8 cellular contexts compared by ENCODE assay signal in genomic region chr7:20330797-20331230, GRCh38. TPM values are rescaled to one million over a fixed set of nuclear protein-coding genes. Genes with fewer than 3 reads are reported as not detected.
DNase-seq lines count a peak whose midpoint lies in the region; ATAC-seq and TF ChIP-seq lines count a peak whose summit lies in the region.

TSS of gene ITGB8 (plus strand) at chr7:20330900. CDS start at chr7:20331807, 907 bp downstream.

- peak within 1 kb of the TSS; percentile 74 for H3K4me3 Mint-ChIP-seq in activated naive CD4-positive, alpha-beta T cell treated with anti-CD3 and anti-CD28 coated beads for 36 hours

- H3K36me3 Mint-ChIP-seq in activated naive CD4-positive, alpha-beta T cell treated with anti-CD3 and anti-CD28 coated beads for 36 hours (ENCODE audit: low read depth): no peaks in the 10 kb centered on the region

- H3K27me3 ChIP-seq in HAP-1 (ENCODE audit: low read depth) (no peaks in the 10 kb centered on the region), MG63 (no peaks in the 10 kb centered on the region), adrenal gland (no peaks in the 10 kb centered on the region), gastrocnemius medialis (peaks cover 18 to 30% (median 27%) of the 10 kb centered on the region in 3 donors)

- CTCF ChIA-PET in activated naive CD4-positive, alpha-beta T cell treated with anti-CD3 and anti-CD28 coated beads for 36 hours (lab: Charles Lee): interaction anchor here (0.6 kb wide), 1 partner anchor 583 kb away, joined by 3 read pairs; no protein-coding TSS in a partner anchor

- intact Hi-C loops in activated naive CD4-positive, alpha-beta T cell treated with anti-CD3 and anti-CD28 coated beads for 36 hours (cut with micrococcal nuclease): loop anchor here (5.0 kb wide), 3 partner anchors 266 to 624 kb away; partner anchors contain the start of gene POLR1F
- intact Hi-C loops in adrenal gland (cut with DNase I): no loop called here
- intact Hi-C loops in gastrocnemius medialis (cut with DNase I; ENCODE audit: low total_unique reads): no loop called here

- DNase-seq in activated naive CD4-positive, alpha-beta T cell treated with anti-CD3 and anti-CD28 coated beads for 36 hours: peak; percentile 7
- no peak for DNase-seq in activated naive CD4-positive, alpha-beta T cell treated with Interleukin-2 at 50 U/mL for 16 hours
- DNase-seq in HAP-1 (ENCODE audit: low spot score in 2 of 2) (no peak), MG63 (peak; percentile 75), adrenal gland (peak; percentile 28 to 60 (median 39)), hypothalamus (lab: John Stamatoyannopoulos, UW) (peak in 41 of 51 donors; percentile 38 to 96 (median 79)), gastrocnemius medialis (no peak), Kasumi-1 (lab: John Stamatoyannopoulos, UW) (no peak)

- no peak within 1 kb of the TSS for H3K27ac Mint-ChIP-seq in activated naive CD4-positive, alpha-beta T cell treated with anti-CD3 and anti-CD28 coated beads for 36 hours

- H3K27me3 Mint-ChIP-seq in activated naive CD4-positive, alpha-beta T cell treated with anti-CD3 and anti-CD28 coated beads for 36 hours (ENCODE audit: low read depth): peaks cover 48% of the 10 kb centered on the region

- no peaks in the 10 kb centered on the region for H3K9me3 Mint-ChIP-seq in activated naive CD4-positive, alpha-beta T cell treated with anti-CD3 and anti-CD28 coated beads for 36 hours

- ATAC-seq in gastrocnemius medialis: peak; percentile 9 to 10

- in situ Hi-C loops in HAP-1 (cut with MboI; ENCODE audit: low sequenced_read_pairs) (no loop called here), gastrocnemius medialis (cut with MboI; ENCODE audit: low sequenced_read_pairs in 4 of 4) (no loop called here)

- no peak for TF ChIP-seq CTCF in adrenal gland (IDR thresholded peaks at IDR 0.05)
- no peak for TF ChIP-seq CTCF in gastrocnemius medialis (IDR thresholded peaks at IDR 0.05 in 4 of 5, conservative IDR thresholded peaks at IDR 0.05 in 1 of 5)

- H3K9me3 ChIP-seq in HAP-1: no peaks in the 10 kb centered on the region
- H3K9me3 ChIP-seq in MG63: no peaks in the 10 kb centered on the region
- no peaks in the 10 kb centered on the region for H3K9me3 ChIP-seq in adrenal gland (replicated peaks in 1 of 3)
- no peaks in the 10 kb centered on the region for H3K9me3 ChIP-seq in gastrocnemius medialis

- TF ChIP-seq POLR2A in adrenal gland (IDR thresholded peaks at IDR 0.05) (no peak), gastrocnemius medialis (IDR thresholded peaks at IDR 0.05) (no peak)

- peaks cover 10% of the 10 kb centered on the region for H3K4me1 ChIP-seq in HAP-1
- H3K4me1 ChIP-seq in adrenal gland (replicated peaks in 1 of 2): peaks cover 0 to 5% of the 10 kb centered on the region in 2 donors
- peaks cover 0 to 17% of the 10 kb centered on the region in 2 donors for H3K4me1 ChIP-seq in gastrocnemius medialis

- H3K4me1 Mint-ChIP-seq in activated naive CD4-positive, alpha-beta T cell treated with anti-CD3 and anti-CD28 coated beads for 36 hours (ENCODE audit: low read depth): peaks cover 18% of the 10 kb centered on the region

- WGBS in adrenal gland, 4 donors: 0 to 1% (median 1%) methylated on average over 2 to 42 of the region's 42 CpGs; no CpG with 5 or more reads in 1 of the 4 donors

- H3K27ac ChIP-seq in adrenal gland: peak within 1 kb of the TSS; percentile 53 to 95 (median 88)
- H3K27ac ChIP-seq in gastrocnemius medialis: peak within 1 kb of the TSS; percentile 11 to 46 (median 36)

- no peaks in the 10 kb centered on the region for H3K36me3 ChIP-seq in HAP-1 (replicated peaks)
- no peaks in the 10 kb centered on the region for H3K36me3 ChIP-seq in MG63
- no peaks in the 10 kb centered on the region for H3K36me3 ChIP-seq in adrenal gland (replicated peaks in 1 of 2)
- H3K36me3 ChIP-seq in gastrocnemius medialis: no peaks in the 10 kb centered on the region

- H3K4me3 ChIP-seq in HAP-1: peak within 1 kb of the TSS; percentile 40
- peak within 1 kb of the TSS; percentile 68 for H3K4me3 ChIP-seq in MG63
- peak within 1 kb of the TSS; percentile 51 to 83 (median 72) for H3K4me3 ChIP-seq in adrenal gland
- peak within 1 kb of the TSS; percentile 59 to 82 (median 66) for H3K4me3 ChIP-seq in gastrocnemius medialis

RNA-seq across cellular contexts. Expression of gene ITGB8, which starts in this region (rescaled TPM):
- total RNA-seq in activated naive CD4-positive, alpha-beta T cell treated with anti-CD3 and anti-CD28 coated beads for 36 hours: not detected
- 5.4 and 9.3 TPM in 2 replicates for total RNA-seq in MG63 (2014; rRNA removed; shearing (Covaris generic); ENCODE audit: low replicate concordance)
- total RNA-seq in adrenal gland (10 to 100 TPM in 3 of 8 donors, 1 to 10 TPM in 5; 3.1 to 16.4 (median 9.0) TPM), gastrocnemius medialis (under 1 TPM; 0.31 to 0.90 (median 0.56) TPM)
- polyA plus RNA-seq in adrenal gland: 1 to 10 TPM; 1.1 to 4.3 (median 1.4) TPM

Comparison
In these comparisons a context has a peak if more than half of its experiments do, and no peak if none do; other contexts are left out.
1. Peak in DNase-seq in activated naive CD4-positive, alpha-beta T cell treated with anti-CD3 and anti-CD28 coated beads for 36 hours; RNA of the gene not detected or under 1 TPM.
2. Peak in ATAC-seq, H3K4me3 ChIP-seq and H3K27ac ChIP-seq in gastrocnemius medialis; RNA of the gene not detected or under 1 TPM.
3. DNase-seq: peak in MG63 (single experiment), adrenal gland (7 of 7) and hypothalamus (41 of 51); none in activated naive CD4-positive, alpha-beta T cell treated with Interleukin-2 at 50 U/mL for 16 hours (single experiment), HAP-1 (0 of 2), gastrocnemius medialis (0 of 2) and Kasumi-1 (0 of 2).
4. Peak in every context shown above with its lines, with median percentiles within 50 percentile points of each other: H3K4me3 ChIP-seq.